9 cellular contexts compared by ENCODE assay signal in genomic region chr14:65949711-65950516, GRCh38.
DNase-seq lines count a peak whose midpoint lies in the region; ATAC-seq and TF ChIP-seq lines count a peak whose summit lies in the region.
"Had no signal": no experiment of that assay in that cellular context is flagged by ENCODE, and none has a peak within 500 bp of the region (broad histone marks: within the 10 kb centered on the region; RNA-seq: fewer than 3 reads in every experiment).

No MANE protein-coding gene starts in this region.

- intact Hi-C loops in esophagus squamous epithelium (cut with DNase I) = loop anchor here (10.0 kb wide), 1 partner anchor 785 kb away; no protein-coding TSS in a partner anchor

- peaks cover 19 to 25% of the 10 kb centered on the region in 2 donors for H3K4me1 Mint-ChIP-seq in immature natural killer cell

- peak overlapping the region in 4 of 5 donors; percentile 2 to 67 (median 28) for H3K4me3 Mint-ChIP-seq in immature natural killer cell

- peak overlapping the region in 2 of 6 donors; percentile 38 to 40 for H3K27ac Mint-ChIP-seq in immature natural killer cell

- DNase-seq in BE2C (peak; percentile 44), M059J (ENCODE audit: low read depth) (peak; percentile 51), immature natural killer cell (no peak), esophagus squamous epithelium (lab: John Stamatoyannopoulos, UW) (no peak), CD1c-positive myeloid dendritic cell (ENCODE audit: extremely low spot score) (no peak)
- DNase-seq in activated CD8-positive, alpha-beta memory T cell treated with anti-CD3 and anti-CD28 coated beads, Interleukin-2, amount 50 U/mL, for 48 hours = peak; percentile 78

- 31 to 81% methylated on average over 3 of the region's 4 CpGs for WGBS in esophagus squamous epithelium, 2 donors

- peaks cover 3 to 8% (median 6%) of the 10 kb centered on the region in 3 donors for H3K27me3 Mint-ChIP-seq in immature natural killer cell (ENCODE audit: low read depth in 3 of 3)

- H3K4me3 ChIP-seq in BE2C (ENCODE audit: low read depth, low read length) (no peak overlapping the region), esophagus squamous epithelium (no peak overlapping the region)
- H3K4me3 ChIP-seq: thoracic aorta had no signal

- H3K4me1 ChIP-seq in BE2C (no peaks in the 10 kb centered on the region), esophagus squamous epithelium (no peaks in the 10 kb centered on the region)

- TF ChIP-seq POLR2A in esophagus squamous epithelium (IDR thresholded peaks at IDR 0.05) = no peak

- H3K9me3 Mint-ChIP-seq in immature natural killer cell = no peaks in the 10 kb centered on the region

- no peaks in the 10 kb centered on the region for H3K36me3 Mint-ChIP-seq in immature natural killer cell

- H3K27ac ChIP-seq in esophagus squamous epithelium = no peak overlapping the region
- H3K27ac ChIP-seq: thoracic aorta had no signal

- peak; percentile 70 for ATAC-seq in GM18907 (IDR thresholded peaks at IDR 0.05; ENCODE audit: unreplicated experiment)
- ATAC-seq in HG03521 (IDR thresholded peaks at IDR 0.05; ENCODE audit: unreplicated experiment) = no peak

- H3K9me3 ChIP-seq in BE2C (no peaks in the 10 kb centered on the region), esophagus squamous epithelium (no peaks in the 10 kb centered on the region)
- H3K9me3 ChIP-seq: thoracic aorta had no signal

- TF ChIP-seq CTCF in BE2C (IDR thresholded peaks at IDR 0.05; ENCODE audit: low read depth, low read length) (no peak), esophagus squamous epithelium (IDR thresholded peaks at IDR 0.05) (no peak)

- H3K36me3 ChIP-seq in BE2C (no peaks in the 10 kb centered on the region), esophagus squamous epithelium (no peaks in the 10 kb centered on the region)
- H3K36me3 ChIP-seq: thoracic aorta had no signal

- H3K27me3 ChIP-seq in BE2C (peaks cover 27% of the 10 kb centered on the region), esophagus squamous epithelium (peaks cover 0 to 14% (median 0%) of the 10 kb centered on the region in 4 donors)

Comparison
In these comparisons a context has a peak if more than half of its experiments do, and no peak if none do; other contexts are left out.
1. DNase-seq: peak in BE2C (single experiment), M059J (single experiment) and activated CD8-positive, alpha-beta memory T cell treated with anti-CD3 and anti-CD28 coated beads, Interleukin-2, amount 50 U/mL, for 48 hours (single experiment); none in immature natural killer cell (0 of 3), esophagus squamous epithelium (single experiment) and CD1c-positive myeloid dendritic cell (single experiment).